22 cellular contexts compared by ENCODE assay signal in genomic region chr11:65321076-65321475, GRCh38. TPM values are rescaled to one million over a fixed set of nuclear protein-coding genes. Genes with fewer than 3 reads are reported as not detected.
"Had no signal": no experiment of that assay in that cellular context is flagged by ENCODE, and none has a peak within 500 bp of the region (broad histone marks: within the 10 kb centered on the region; RNA-seq: fewer than 3 reads in every experiment).

No MANE protein-coding gene starts in this region.

- H3K27ac ChIP-seq: cardiac muscle cell, epithelial cell of prostate, foreskin keratinocyte, thyroid gland had no signal

- H3K4me2 ChIP-seq: smooth muscle cell had no signal

- H3K9me3 ChIP-seq: mucosa of descending colon, thyroid gland had no signal

- DNase-seq: activated CD4-positive, alpha-beta T cell treated with anti-CD3 and anti-CD28 coated beads, Interleukin-2, amount 10 ng/mL, durations not matched to agents 7 days and 5 days; activated CD4-positive, CD25-positive, alpha-beta regulatory T cell treated with anti-CD3 and anti-CD28 coated beads, Interleukin-2, amount 50 U/mL, for 72 hours; activated CD8-positive, alpha-beta T cell treated with anti-CD3 and anti-CD28 coated beads, Interleukin-2, amount 10 ng/mL, durations not matched to agents 7 days and 5 days; activated gamma-delta T cell; activated naive CD4-positive, alpha-beta T cell treated with anti-CD3 and anti-CD28 coated beads, Interleukin-2, amount 50 U/mL, for 16 hours; activated naive CD8-positive, alpha-beta T cell treated with anti-CD3 and anti-CD28 coated beads, Interleukin-2, amount 50 U/mL, for 24 hours; cortex of kidney; foreskin keratinocyte; hippocampal formation; mesendoderm; mucosa of descending colon; nucleus accumbens; stimulated activated CD4-positive, alpha-beta T cell treated with anti-CD3 and anti-CD28 coated beads, Interleukin-4, amount 100 ng/mL, for 1 hour; stimulated activated naive CD4-positive, alpha-beta T cell had no signal

- ATAC-seq: activated CD8-positive, alpha-beta T cell treated with anti-CD3 and anti-CD28 coated beads, Interleukin-2, amount 10 ng/mL, durations not matched to agents 7 days and 5 days; activated naive CD8-positive, alpha-beta T cell treated with anti-CD3 and anti-CD28 coated beads, Interleukin-2, amount 50 U/mL, for 24 hours; foreskin keratinocyte; mucosa of descending colon had no signal

- H3K36me3 ChIP-seq: cardiac muscle cell had no signal

- H3K27me3 ChIP-seq: cardiac muscle cell, foreskin keratinocyte, thyroid gland had no signal

- FAIRE-seq: islet of Langerhans, urothelium cell line had no signal

- H3K4me3 ChIP-seq: cardiac muscle cell, mucosa of descending colon, smooth muscle cell, thyroid gland had no signal

RNA-seq across cellular contexts. Expression of gene TIGD3, which starts 33.5 kb away (rescaled TPM):
- total RNA-seq: sciatic nerve, subcutaneous adipose tissue had no signal
- polyA plus RNA-seq: smooth muscle cell had no signal
